In genomic region chr2:212843409-212844199, GRCh38 we compare ENCODE assay signal across 13 cellular contexts.
DNase-seq lines count a peak whose midpoint lies in the region; ATAC-seq and TF ChIP-seq lines count a peak whose summit lies in the region.
"Had no signal": no experiment of that assay in that cellular context is flagged by ENCODE, and none has a peak within 500 bp of the region (broad histone marks: within the 10 kb centered on the region; RNA-seq: fewer than 3 reads in every experiment).

No MANE protein-coding gene starts in this region.

- no peaks in the 10 kb centered on the region for H3K36me3 ChIP-seq in fibroblast of lung (ENCODE audit: control insufficient read depth, insufficient read depth, low read length)
- no peaks in the 10 kb centered on the region for H3K36me3 ChIP-seq in subcutaneous abdominal adipose tissue (ENCODE audit: control insufficient read depth in 5 of 5, insufficient read depth in 5 of 5, low read length in 5 of 5)
- H3K36me3 ChIP-seq in tibial artery, result no peaks in the 10 kb centered on the region

- H3K4me2 ChIP-seq in fibroblast of lung (ENCODE audit: extremely low read depth, insufficient read depth, low read length), result peak overlapping the region; percentile 49

- H3K79me2 ChIP-seq in fibroblast of lung (ENCODE audit: control insufficient read depth, insufficient read depth, low read length), result no peaks in the 10 kb centered on the region

- peak overlapping the region; percentile 86 for H3K27ac ChIP-seq in fibroblast of lung (ENCODE audit: insufficient read depth, low read length)
- peak overlapping the region; percentile 25 for H3K27ac ChIP-seq in subcutaneous abdominal adipose tissue (ENCODE audit: low read depth, low read length)
- no peak overlapping the region for H3K27ac ChIP-seq in tibial artery

- H3K9me3 ChIP-seq in fibroblast of lung (ENCODE audit: control insufficient read depth, insufficient read depth, low read depth, low read length) (no peaks in the 10 kb centered on the region), subcutaneous abdominal adipose tissue (ENCODE audit: control insufficient read depth in 5 of 5, low read length in 5 of 5) (no peaks in the 10 kb centered on the region), tibial artery (no peaks in the 10 kb centered on the region)

- H3K36me3 Mint-ChIP-seq in natural killer cell treated with Interleukin-12 subunit alpha and Interleukin-12 subunit beta and Interleukin-15 and Interleukin-18, amount 100 ng/mL, for 72 hours, result peaks cover 24% of the 10 kb centered on the region
- no peaks in the 10 kb centered on the region for H3K36me3 Mint-ChIP-seq in natural killer cell
- H3K36me3 Mint-ChIP-seq: CD4-positive, alpha-beta memory T cell had no signal

- H3K4me1 Mint-ChIP-seq in natural killer cell treated with Interleukin-12 subunit alpha and Interleukin-12 subunit beta and Interleukin-15 and Interleukin-18, amount 100 ng/mL, for 72 hours (ENCODE audit: low read depth in 2 of 2), result peaks cover 25 to 30% of the 10 kb centered on the region in 2 donors
- H3K4me1 Mint-ChIP-seq in natural killer cell, result peaks cover 19 to 23% of the 10 kb centered on the region in 2 donors
- H3K4me1 Mint-ChIP-seq: CD4-positive, alpha-beta memory T cell; H9 had no signal

- peaks cover 0 to 2% of the 10 kb centered on the region in 2 donors for H3K27me3 Mint-ChIP-seq in natural killer cell treated with Interleukin-12 subunit alpha and Interleukin-12 subunit beta and Interleukin-15 and Interleukin-18, amount 100 ng/mL, for 72 hours
- H3K27me3 Mint-ChIP-seq in natural killer cell (ENCODE audit: low read depth in 2 of 2), result peaks cover 0 to 2% of the 10 kb centered on the region in 2 donors
- H3K27me3 Mint-ChIP-seq: CD4-positive, alpha-beta memory T cell; dendritic cell treated with granulocyte-macrophage colony-stimulating factor and Interleukin-4, amounts not matched to agents 40 ng/mL and 50 ng/mL, for 4 days had no signal

- H4K20me1 ChIP-seq in fibroblast of lung (ENCODE audit: control insufficient read depth, extremely low read depth, insufficient read depth, low read length), result no peaks in the 10 kb centered on the region

- H3K27me3 ChIP-seq in fibroblast of lung (ENCODE audit: control insufficient read depth, insufficient read depth, low read length) (no peaks in the 10 kb centered on the region), subcutaneous abdominal adipose tissue (ENCODE audit: control insufficient read depth in 5 of 5, insufficient read depth in 4 of 5, low read length in 5 of 5) (no peaks in the 10 kb centered on the region), tibial artery (no peaks in the 10 kb centered on the region)

- H3K4me3 Mint-ChIP-seq in natural killer cell treated with Interleukin-12 subunit alpha and Interleukin-12 subunit beta and Interleukin-15 and Interleukin-18, amount 100 ng/mL, for 72 hours, result peak overlapping the region; percentile 39
- no peak overlapping the region for H3K4me3 Mint-ChIP-seq in natural killer cell
- H3K4me3 Mint-ChIP-seq: CD4-positive, alpha-beta memory T cell; dendritic cell treated with granulocyte-macrophage colony-stimulating factor and Interleukin-4, amounts not matched to agents 40 ng/mL and 50 ng/mL, for 4 days; H9 had no signal

- H2AFZ ChIP-seq in fibroblast of lung (ENCODE audit: low read length), result no peak overlapping the region

- peaks cover 8% of the 10 kb centered on the region for H3K9me3 Mint-ChIP-seq in natural killer cell treated with Interleukin-12 subunit alpha and Interleukin-12 subunit beta and Interleukin-15 and Interleukin-18, amount 100 ng/mL, for 72 hours
- H3K9me3 Mint-ChIP-seq in natural killer cell, result no peaks in the 10 kb centered on the region
- H3K9me3 Mint-ChIP-seq: H9 had no signal

- TF ChIP-seq CTCF in natural killer cell (IDR thresholded peaks at IDR 0.05) (no peak), fibroblast of lung (conservative IDR thresholded peaks at IDR 0.05 in 1 of 2, IDR thresholded peaks at IDR 0.05 in 1 of 2; ENCODE audit: low read depth in 1 of 2, low read length in 2 of 2) (no peak), tibial artery (IDR thresholded peaks at IDR 0.05) (no peak)

- H3K27ac Mint-ChIP-seq in natural killer cell treated with Interleukin-12 subunit alpha and Interleukin-12 subunit beta and Interleukin-15 and Interleukin-18, amount 100 ng/mL, for 72 hours, result peak overlapping the region; percentile 39 to 80
- H3K27ac Mint-ChIP-seq in natural killer cell, result no peak overlapping the region
- H3K27ac Mint-ChIP-seq: CD4-positive, alpha-beta memory T cell; dendritic cell treated with granulocyte-macrophage colony-stimulating factor and Interleukin-4, amounts not matched to agents 40 ng/mL and 50 ng/mL, for 4 days; H9 had no signal

- no peak overlapping the region for H3K9ac ChIP-seq in fibroblast of lung (ENCODE audit: insufficient read depth, low read length)
- no peak overlapping the region for H3K9ac ChIP-seq in subcutaneous abdominal adipose tissue (ENCODE audit: low read length in 5 of 5)

- H3K4me1 ChIP-seq in fibroblast of lung (ENCODE audit: control insufficient read depth, extremely low read depth, insufficient read depth, low read length) (peaks cover 15% of the 10 kb centered on the region), subcutaneous abdominal adipose tissue (ENCODE audit: control insufficient read depth in 5 of 5, insufficient read depth in 5 of 5, low read length in 5 of 5) (peaks cover 0 to 20% (median 0%) of the 10 kb centered on the region in 5 donors), tibial artery (no peaks in the 10 kb centered on the region)

- peak; percentile 75 to 77 for ATAC-seq in natural killer cell treated with Interleukin-12 subunit alpha and Interleukin-12 subunit beta and Interleukin-15 and Interleukin-18, amount 100 ng/mL, for 72 hours
- ATAC-seq in natural killer cell, result no peak
- ATAC-seq in HG03571 (IDR thresholded peaks at IDR 0.05; ENCODE audit: unreplicated experiment), result no peak
- ATAC-seq: left colon had no signal

- intact Hi-C loops in natural killer cell (cut with micrococcal nuclease), result no loop called here
- intact Hi-C loops in tibial artery (cut with DNase I; ENCODE audit: low total_unique reads), result loop anchor here (5.0 kb wide), 1 partner anchor 49 kb away; no protein-coding TSS in a partner anchor

- H3K4me3 ChIP-seq in fibroblast of lung (replicated peaks in 1 of 4; ENCODE audit: control extremely low read depth in 1 of 4, insufficient read depth in 1 of 4, low read depth in 3 of 4, low read length in 4 of 4) (no peak overlapping the region), subcutaneous abdominal adipose tissue (ENCODE audit: low read depth in 1 of 5, low read length in 5 of 5) (no peak overlapping the region), tibial artery (no peak overlapping the region)

- no peak for DNase-seq in natural killer cell treated with Interleukin-12 subunit alpha and Interleukin-12 subunit beta and Interleukin-15 and Interleukin-18, amount 100 ng/mL, for 72 hours (ENCODE audit: low spot score)
- DNase-seq in natural killer cell (no peak), RPMI7951 (ENCODE audit: low read depth) (peak; percentile 92), fibroblast of lung (ENCODE audit: low read depth in 2 of 2) (peak; percentile 58 to 89), tibial artery (no peak), putamen (ENCODE audit: low spot score) (no peak)
- DNase-seq: activated T-cell treated with anti-CD3 and anti-CD28 coated beads, Interleukin-2, amount 50 U/mL, for 48 hours; CD4-positive, alpha-beta memory T cell; H9; left colon had no signal

Comparison
In these comparisons a context has a peak if more than half of its experiments do, and no peak if none do; other contexts are left out.
1. ATAC-seq: peak in natural killer cell treated with Interleukin-12 subunit alpha and Interleukin-12 subunit beta and Interleukin-15 and Interleukin-18, amount 100 ng/mL, for 72 hours (2 of 2); none in natural killer cell (0 of 3) and HG03571 (single experiment).
2. H3K27ac Mint-ChIP-seq: peak in natural killer cell treated with Interleukin-12 subunit alpha and Interleukin-12 subunit beta and Interleukin-15 and Interleukin-18, amount 100 ng/mL, for 72 hours (2 of 2); none in natural killer cell (0 of 2).
3. DNase-seq: peak in RPMI7951 (single experiment) and fibroblast of lung (2 of 2); none in natural killer cell treated with Interleukin-12 subunit alpha and Interleukin-12 subunit beta and Interleukin-15 and Interleukin-18, amount 100 ng/mL, for 72 hours (single experiment), natural killer cell (single experiment), tibial artery (0 of 2) and putamen (single experiment).
4. H3K27ac ChIP-seq: peak in fibroblast of lung (single experiment) and subcutaneous abdominal adipose tissue (single experiment); none in tibial artery (0 of 2).